In genomic region chr1:43153443-43153842, GRCh38 we compare ENCODE assay signal across 1 cellular context.
TF ChIP-seq lines count a peak whose summit lies in the region.

No MANE protein-coding gene starts in this region.

TF ChIP-seq in H1, 55 proteins besides CTCF, POLR2A, EP300 and RAD21:
- no peak for TF ChIP-seq ASH2L (IDR thresholded peaks at IDR 0.05; ENCODE audit: low read length)
- TF ChIP-seq ATF3 (IDR thresholded peaks at IDR 0.05; ENCODE audit: insufficient read depth, low read depth, low read length): no peak
- no peak for TF ChIP-seq MAX (IDR thresholded peaks at IDR 0.05)
- TF ChIP-seq SIN3A (conservative IDR thresholded peaks at IDR 0.05 in 1 of 2, IDR thresholded peaks at IDR 0.05 in 1 of 2; ENCODE audit: low read depth in 1 of 2, low read length in 2 of 2): no peak
